Comparison of ENCODE assay signal across 31 cellular contexts in genomic region chr7:45235905-45236304, GRCh38.
DNase-seq lines count a peak whose midpoint lies in the region; ATAC-seq, FAIRE-seq and TF ChIP-seq lines count a peak whose summit lies in the region.
"Had no signal": no experiment of that assay in that cellular context is flagged by ENCODE, and none has a peak within 500 bp of the region (broad histone marks: within the 10 kb centered on the region; RNA-seq: fewer than 3 reads in every experiment).

No MANE protein-coding gene starts in this region.

- H3K23ac ChIP-seq in H1 (ENCODE audit: insufficient read length): no peak overlapping the region

- POLR2A ChIA-PET in K562 (lab: Yijun Ruan, JAX): no interaction called here
- POLR2A ChIA-PET in H1 (lab: Charles Lee; ENCODE audit: partially characterized antibody): no interaction called here

- H3K14ac ChIP-seq in H1 (ENCODE audit: insufficient read length): no peak overlapping the region

- no peaks in the 10 kb centered on the region for H3K79me1 ChIP-seq in H1 (ENCODE audit: low read depth, low read length)

- no peak overlapping the region for H2AK5ac ChIP-seq in H1 (ENCODE audit: low read depth, low read length)

- H3K79me2 ChIP-seq in K562 (ENCODE audit: control insufficient read depth, insufficient read depth, low read length) (no peaks in the 10 kb centered on the region), H1 (ENCODE audit: control insufficient read depth in 1 of 2, insufficient read depth in 2 of 2, low read length in 2 of 2) (no peaks in the 10 kb centered on the region)

- no peak overlapping the region for H2BK5ac ChIP-seq in H1 (ENCODE audit: low read depth, low read length)

- no peaks in the 10 kb centered on the region for H3K9me1 ChIP-seq in K562 (ENCODE audit: control insufficient read depth, insufficient read depth, low read length)

- H3K9ac ChIP-seq in K562 (ENCODE audit: insufficient read depth in 1 of 2, low read depth in 2 of 2, low read length in 2 of 2) (no peak overlapping the region), H1 (replicated peaks in 1 of 4; ENCODE audit: extremely low read depth in 1 of 4, low read depth in 3 of 4, low read length in 3 of 4) (no peak overlapping the region)
- H3K9ac ChIP-seq: BLaER1; BLaER1 treated with 17β-estradiol and CSF1 and Interleukin-3, amounts not matched to agents 10 nM and 100 nM had no signal

- peak; percentile 63 for FAIRE-seq in A204.1 (lab: Jason Lieb, UNC)
- FAIRE-seq in RCC 7860 (lab: Jason Lieb, UNC): peak; percentile 18
- no peak for FAIRE-seq in K562 (lab: Jason Lieb, UNC)
- FAIRE-seq in H1 (lab: Jason Lieb, UNC): no peak
- FAIRE-seq: A549, D721Med had no signal

- no peak overlapping the region for H3K4ac ChIP-seq in H1 (replicated peaks; ENCODE audit: insufficient read length, low read depth, low read length)

- CTCF ChIA-PET in K562 (lab: Yijun Ruan, JAX; ENCODE audit: low intra/inter-chr PET ratio): no interaction called here
- CTCF ChIA-PET in H1 (lab: Charles Lee; ENCODE audit: partially characterized antibody): interaction anchor here (0.8 to 4.8 kb wide), 2 partner anchors 17 to 24 kb away, joined by 4 to 32 read pairs; no protein-coding TSS in a partner anchor

- no TSS peak for BruUV-seq in K562 (replicated peaks; lab: Mats Ljungman, UMichigan)

- no peak overlapping the region for H4K91ac ChIP-seq in H1 (replicated peaks; ENCODE audit: insufficient read length, low read length)

- H3K36me3 ChIP-seq in K562 (ENCODE audit: control insufficient read depth, insufficient read depth, low read length) (no peaks in the 10 kb centered on the region), H1 (ENCODE audit: control insufficient read depth in 2 of 4, insufficient read depth in 4 of 4, low read length in 3 of 4) (no peaks in the 10 kb centered on the region)
- H3K36me3 ChIP-seq: BE2C; BLaER1; BLaER1 treated with 17β-estradiol and CSF1 and Interleukin-3, amounts not matched to agents 10 nM and 100 nM had no signal

- no peak overlapping the region for H3K27ac ChIP-seq in K562 (ENCODE audit: extremely low read depth, low read depth, low read length)
- H3K27ac ChIP-seq in H1 (ENCODE audit: low read depth, low read length): no peak overlapping the region
- H3K27ac ChIP-seq: 22Rv1; A549; BLaER1; BLaER1 treated with 17β-estradiol and CSF1 and Interleukin-3, amounts not matched to agents 10 nM and 100 nM; C4-2B had no signal

- TF ChIP-seq EP300 in K562 (IDR thresholded peaks at IDR 0.05; ENCODE audit: low read length) (no peak), H1 (IDR thresholded peaks at IDR 0.05; ENCODE audit: borderline replicate concordance in 1 of 2, low read depth in 2 of 2, low read length in 2 of 2) (no peak)

- H3K18ac ChIP-seq in H1 (ENCODE audit: extremely low read depth, low read length): no peak overlapping the region

- in situ Hi-C loops in K562 (cut with MboI): no loop called here

- TF ChIP-seq CTCF in K562 (IDR thresholded peaks at IDR 0.05 in 2 of 3, conservative IDR thresholded peaks at IDR 0.05 in 1 of 3; ENCODE audit: insufficient read depth in 2 of 3, low read depth in 1 of 3, low read length in 3 of 3) (no peak), H1 (IDR thresholded peaks at IDR 0.05; ENCODE audit: control extremely low read depth in 1 of 3, insufficient read depth in 1 of 3, low read depth in 1 of 3, low read length in 3 of 3) (no peak)

- no peak overlapping the region for H2BK12ac ChIP-seq in H1 (ENCODE audit: low read depth, low read length)

- no peak overlapping the region for H2BK120ac ChIP-seq in H1 (replicated peaks; ENCODE audit: low read depth, low read length)

- no peak overlapping the region for H2BK20ac ChIP-seq in H1 (ENCODE audit: low read length)

- TF ChIP-seq POLR2A in K562 (conservative IDR thresholded peaks at IDR 0.05): no peak
- TF ChIP-seq POLR2A in H1 (IDR thresholded peaks at IDR 0.05; ENCODE audit: control extremely low read depth in 1 of 2, low read depth in 2 of 2, low read length in 2 of 2): no peak

- peak overlapping the region; percentile 66 for H3K56ac ChIP-seq in H1 (replicated peaks; ENCODE audit: insufficient read length, low read depth, low read length)

- H3K4me1 ChIP-seq in K562 (replicated peaks in 1 of 2; ENCODE audit: control insufficient read depth in 2 of 2, insufficient read depth in 2 of 2, low read length in 2 of 2) (peaks cover 2 to 5% of the 10 kb centered on the region in 2 experiments; a peak in 3 of 5 replicates), H1 (replicated peaks in 1 of 4; ENCODE audit: control insufficient read depth in 3 of 4, insufficient read depth in 4 of 4, low read length in 3 of 4) (no peaks in the 10 kb centered on the region)
- H3K4me1 ChIP-seq: A549; BE2C; BLaER1; BLaER1 treated with 17β-estradiol and CSF1 and Interleukin-3, amounts not matched to agents 10 nM and 100 nM; Caco-2 had no signal

- intact Hi-C loops in K562 (cut with micrococcal nuclease): no loop called here

- no peak overlapping the region for H4K5ac ChIP-seq in H1 (ENCODE audit: insufficient read length, low read depth, low read length)

- H3K4me3 ChIP-seq in K562 (no peak overlapping the region), H1 (ENCODE audit: extremely low read depth in 1 of 4, insufficient read depth in 2 of 4, low read depth in 3 of 4, low read length in 4 of 4) (no peak overlapping the region)
- H3K4me3 ChIP-seq: A549; BLaER1; BLaER1 treated with 17β-estradiol and CSF1 and Interleukin-3, amounts not matched to agents 10 nM and 100 nM had no signal

- H3K27me3 ChIP-seq in K562 (ENCODE audit: control insufficient read depth in 2 of 2, insufficient read depth in 2 of 2, low read length in 2 of 2): peaks cover 6 to 21% of the 10 kb centered on the region in 2 experiments; a peak in 4 of 5 replicates
- no peaks in the 10 kb centered on the region; a peak in 1 of 7 replicates for H3K27me3 ChIP-seq in H1 (replicated peaks in 1 of 4; ENCODE audit: control insufficient read depth in 3 of 4, extremely low read depth in 1 of 4, insufficient read depth in 3 of 4, low read length in 3 of 4)
- H3K27me3 ChIP-seq: BE2C; BLaER1; BLaER1 treated with 17β-estradiol and CSF1 and Interleukin-3, amounts not matched to agents 10 nM and 100 nM had no signal

- H4K20me1 ChIP-seq in K562 (replicated peaks; ENCODE audit: control insufficient read depth, insufficient read depth, low read length): peaks cover under 1% of the 10 kb centered on the region; the same call in 1 of the 2 replicates
- no peaks in the 10 kb centered on the region for H4K20me1 ChIP-seq in H1 (replicated peaks in 1 of 2; ENCODE audit: control insufficient read depth in 1 of 2, insufficient read depth in 2 of 2, low read length in 2 of 2)
- H4K20me1 ChIP-seq: BLaER1; BLaER1 treated with 17β-estradiol and CSF1 and Interleukin-3, amounts not matched to agents 10 nM and 100 nM had no signal

- no peaks in the 10 kb centered on the region for H3K9me3 ChIP-seq in K562 (replicated peaks; ENCODE audit: control insufficient read depth, insufficient read depth, low read depth, low read length)
- no peaks in the 10 kb centered on the region for H3K9me3 ChIP-seq in H1 (ENCODE audit: insufficient read depth in 2 of 2, low read depth in 1 of 2, low read length in 1 of 2)
- H3K9me3 ChIP-seq: A549; BE2C; BLaER1; BLaER1 treated with 17β-estradiol and CSF1 and Interleukin-3, amounts not matched to agents 10 nM and 100 nM had no signal

- no peaks in the 10 kb centered on the region for H3K23me2 ChIP-seq in H1 (ENCODE audit: low read depth, low read length)

- H2BK15ac ChIP-seq in H1 (ENCODE audit: low read length): no peak overlapping the region

- H2AFZ ChIP-seq in K562 (ENCODE audit: low read depth, low read length) (no peak overlapping the region), H1 (ENCODE audit: low read length) (no peak overlapping the region)

- H3K4me2 ChIP-seq in K562 (ENCODE audit: insufficient read depth, low read length) (no peak overlapping the region), H1 (ENCODE audit: insufficient read depth in 1 of 2, low read depth in 2 of 2, low read length in 2 of 2) (no peak overlapping the region)
- H3K4me2 ChIP-seq: A549; BLaER1; BLaER1 treated with 17β-estradiol and CSF1 and Interleukin-3, amounts not matched to agents 10 nM and 100 nM had no signal

- DNase-seq in RCC 7860 (ENCODE audit: low spot score): no peak
- DNase-seq in K562 (ENCODE audit: extremely low read depth in 1 of 4, low spot score in 3 of 4): no peak
- DNase-seq in H1 (ENCODE audit: low read depth in 1 of 2, low spot score in 2 of 2): no peak
- no peak for DNase-seq in dedifferentiated amniotic fluid mesenchymal stem cell (ENCODE audit: extremely low spot score)
- DNase-seq in SHP77 (lab: John Stamatoyannopoulos, UW): no peak
- DNase-seq in cerebellar nuclear complex (lab: John Stamatoyannopoulos, UW): no peak
- DNase-seq: 8988T; AML-193; BE2C; C1 segment of cervical spinal cord; Caco-2; Calu3; CD4-positive, alpha-beta memory T cell; CD4-positive, alpha-beta T cell; CD4-positive, CD25-positive, alpha-beta regulatory T cell; CD8-positive, alpha-beta memory T cell; CD8-positive, alpha-beta T cell; COR-L47; DMS 273 treated with DMSO at 0.1 percent for 48 hours; DMS153; DMS79; DMS79 treated with DMSO at 0.1 percent for 48 hours; DND-41 had no signal

- H4K8ac ChIP-seq in H1 (ENCODE audit: extremely low read depth, insufficient read depth, low read length): no peak overlapping the region

- ATAC-seq in K562 (no peak), HG03432 (IDR thresholded peaks at IDR 0.05; ENCODE audit: unreplicated experiment) (no peak)
- ATAC-seq: A549; CD8-positive, alpha-beta T cell had no signal

- TF ChIP-seq RAD21 in K562 (CRISPR knock-in tag; conservative IDR thresholded peaks at IDR 0.05 in 1 of 2, IDR thresholded peaks at IDR 0.05 in 1 of 2): no peak
- TF ChIP-seq RAD21 in H1 (IDR thresholded peaks at IDR 0.05 in 1 of 2, conservative IDR thresholded peaks at IDR 0.05 in 1 of 2; ENCODE audit: low read depth in 2 of 2, low read length in 2 of 2): no peak

TF ChIP-seq in K562, 482 proteins besides CTCF, POLR2A, EP300 and RAD21 (continues in another document):
- TF ChIP-seq PCBP2 (IDR thresholded peaks at IDR 0.05; ENCODE audit: low read depth, low read length, poor library complexity, severe bottlenecking): no peak
- TF ChIP-seq DACH1 (IDR thresholded peaks at IDR 0.05; ENCODE audit: partially characterized antibody): peak; percentile 93

TF ChIP-seq in H1, 55 proteins besides CTCF, POLR2A, EP300 and RAD21 (continues in another document):
- TF ChIP-seq RBBP5 (IDR thresholded peaks at IDR 0.05; ENCODE audit: borderline replicate concordance, low read depth, low read length): no peak
- TF ChIP-seq NANOG (IDR thresholded peaks at IDR 0.05; ENCODE audit: insufficient read depth, low read depth, low read length, poor library complexity, severe bottlenecking): no peak
- TF ChIP-seq CBX5 (IDR thresholded peaks at IDR 0.05; ENCODE audit: low read depth, low read length): no peak
- no peak for TF ChIP-seq PHF8 (conservative IDR thresholded peaks at IDR 0.05; ENCODE audit: low read depth, low read length)
- no peak for TF ChIP-seq EGR1 (IDR thresholded peaks at IDR 0.05; ENCODE audit: borderline replicate concordance, low read depth, low read length)
- no peak for TF ChIP-seq MAFK (IDR thresholded peaks at IDR 0.05; ENCODE audit: low read depth, low read length)
- TF ChIP-seq CEBPB (IDR thresholded peaks at IDR 0.05; ENCODE audit: low read depth, low read length): no peak
